Comparison of ENCODE assay signal across 21 cellular contexts in genomic region chr20:5491463-5491862, GRCh38.
"Had no signal": no experiment of that assay in that cellular context is flagged by ENCODE, and none has a peak within 500 bp of the region (broad histone marks: within the 10 kb centered on the region; RNA-seq: fewer than 3 reads in every experiment).

No MANE protein-coding gene starts in this region.

- H3K36me3 ChIP-seq: colonic mucosa had no signal

- H3K4me1 Mint-ChIP-seq: endodermal cell had no signal

- H3K27ac Mint-ChIP-seq: endodermal cell, nephron progenitor cell, type B pancreatic cell had no signal

- FAIRE-seq: endothelial cell of umbilical vein, kidney, urothelium cell line had no signal

- DNase-seq: colonic mucosa; dermis blood vessel endothelial cell; endodermal cell; erythroblast; foreskin keratinocyte; kidney; left cardiac atrium; left ventricle myocardium superior; mesenchymal stem cell; midbrain; naive B cell; nephron progenitor cell; stimulated activated CD4-positive, alpha-beta T cell treated with anti-CD3 and anti-CD28 coated beads, Interleukin-2, amount 100 ng/mL, for 24 hours; stimulated activated CD4-positive, alpha-beta T cell treated with anti-CD3 and anti-CD28 coated beads, Interleukin-4, amount 100 ng/mL, for 4 hours; stimulated activated naive CD4-positive, alpha-beta T cell treated with Interleukin-2 at 50 U/mL for 16 hours had no signal

- H3K9me3 Mint-ChIP-seq: endodermal cell, naive B cell, nephron progenitor cell, type B pancreatic cell had no signal

- H3K4me3 Mint-ChIP-seq: endodermal cell, naive B cell, nephron progenitor cell, type B pancreatic cell had no signal

- H3K36me3 Mint-ChIP-seq: naive B cell, type B pancreatic cell had no signal

- H3K4me3 ChIP-seq: colonic mucosa, hepatocyte, lung had no signal

- ATAC-seq: foreskin keratinocyte, left cardiac atrium, left ventricle myocardium superior, sciatic nerve had no signal

- H3K27me3 ChIP-seq: colonic mucosa had no signal
